1 cellular context compared by ENCODE assay signal in genomic region chr12:107760817-107761501, GRCh38.
TF ChIP-seq lines count a peak whose summit lies in the region.

PRDM4 (minus strand) TSS chr12:107761137; CDS start chr12:107760515, 622 bp downstream.

TF ChIP-seq in K562, 482 proteins besides CTCF, POLR2A, EP300 and RAD21 (continued from another document and continues in another):
- no peak for TF ChIP-seq E2F8 (IDR thresholded peaks at IDR 0.05; ENCODE audit: low read depth, partially characterized antibody)
- no peak for TF ChIP-seq TCF7 (IDR thresholded peaks at IDR 0.05; ENCODE audit: borderline replicate concordance)
- TF ChIP-seq ATF7 (IDR thresholded peaks at IDR 0.05): peak; percentile 60; the same call in 1 of the 2 replicates
- TF ChIP-seq SMARCA5 (IDR thresholded peaks at IDR 0.05): no peak
- peak; percentile 38 for TF ChIP-seq NEUROD1 (IDR thresholded peaks at IDR 0.05; ENCODE audit: borderline replicate concordance, low read depth, low read length, partially characterized antibody)
- TF ChIP-seq NR3C1 (CRISPR knock-in tag; IDR thresholded peaks at IDR 0.05): peak; percentile 65; the same call in 1 of the 2 replicates
- TF ChIP-seq BRCA1 (IDR thresholded peaks at IDR 0.05): no peak
- TF ChIP-seq BRCA1 (CRISPR knock-in tag; IDR thresholded peaks at IDR 0.05): no peak
- TF ChIP-seq BRF2 (IDR thresholded peaks at IDR 0.05; ENCODE audit: borderline replicate concordance, insufficient read depth, insufficient read length): no peak
- TF ChIP-seq NRF1 (conservative IDR thresholded peaks at IDR 0.05 in 1 of 2, IDR thresholded peaks at IDR 0.05 in 1 of 2): peak; percentile 96 to 97
- no peak for TF ChIP-seq ZNF79 (CRISPR knock-in tag; IDR thresholded peaks at IDR 0.05; ENCODE audit: low read depth)
- TF ChIP-seq CSDE1 (IDR thresholded peaks at IDR 0.05): peak in 1 of 2 experiments; percentile 86; a peak in 2 of 4 replicates
- TF ChIP-seq SAFB2 (IDR thresholded peaks at IDR 0.05; ENCODE audit: borderline replicate concordance, low read depth, low read length, severe bottlenecking): no peak
- TF ChIP-seq GTF3C2 (IDR thresholded peaks at IDR 0.05; ENCODE audit: borderline replicate concordance, extremely low read depth, insufficient read length): no peak
- no peak for TF ChIP-seq IRF2 (CRISPR knock-in tag; IDR thresholded peaks at IDR 0.05)
- TF ChIP-seq FOXA3 (CRISPR knock-in tag; conservative IDR thresholded peaks at IDR 0.05 in 1 of 2, IDR thresholded peaks at IDR 0.05 in 1 of 2): no peak
- no peak for TF ChIP-seq TRIM28 (IDR thresholded peaks at IDR 0.05)
- no peak for TF ChIP-seq TAF15 (IDR thresholded peaks at IDR 0.05; ENCODE audit: low read depth, low read length)
- no peak for TF ChIP-seq ZC3H4 (CRISPR knock-in tag; IDR thresholded peaks at IDR 0.05; ENCODE audit: borderline replicate concordance)
- no peak for TF ChIP-seq CGGBP1 (CRISPR knock-in tag; IDR thresholded peaks at IDR 0.05)
- no peak for TF ChIP-seq SAP30 (IDR thresholded peaks at IDR 0.05; ENCODE audit: borderline replicate concordance, insufficient read depth, low read depth, low read length, poor library complexity, severe bottlenecking)
- peak; percentile 77 for TF ChIP-seq HCFC1 (IDR thresholded peaks at IDR 0.05; ENCODE audit: low read depth, low read length)
- TF ChIP-seq SNIP1 (IDR thresholded peaks at IDR 0.05; ENCODE audit: low read depth): no peak
- TF ChIP-seq SRSF7 (optimal IDR thresholded peaks at IDR 0.05; ENCODE audit: low read depth, low read length): no peak
- TF ChIP-seq ZNF75A (CRISPR knock-in tag; IDR thresholded peaks at IDR 0.05): no peak
- no peak for TF ChIP-seq KLF6 (CRISPR knock-in tag; IDR thresholded peaks at IDR 0.05; ENCODE audit: borderline replicate concordance)
- TF ChIP-seq ZNF644 (tag; IDR thresholded peaks at IDR 0.05; ENCODE audit: low read depth): no peak
- TF ChIP-seq ARNT (IDR thresholded peaks at IDR 0.05): no peak
- TF ChIP-seq FOXO4 (CRISPR knock-in tag; IDR thresholded peaks at IDR 0.05): no peak
- peak; percentile 56 for TF ChIP-seq POLR2H (tag; IDR thresholded peaks at IDR 0.05; ENCODE audit: low read depth)
- no peak for TF ChIP-seq BRD4 (IDR thresholded peaks at IDR 0.05)
- peak in 1 of 2 experiments; percentile 74; a peak in 1 of 4 replicates for TF ChIP-seq ZNF639 (CRISPR knock-in tag; conservative IDR thresholded peaks at IDR 0.05 in 1 of 2, IDR thresholded peaks at IDR 0.05 in 1 of 2)
- peak; percentile 75 for TF ChIP-seq POLR2AphosphoS5 (IDR thresholded peaks at IDR 0.05; ENCODE audit: control insufficient read depth, insufficient read depth, low read depth, low read length)
- TF ChIP-seq ZNF277 (CRISPR knock-in tag; IDR thresholded peaks at IDR 0.05; ENCODE audit: borderline replicate concordance): no peak
- TF ChIP-seq ADNP (tag; IDR thresholded peaks at IDR 0.05): no peak
- TF ChIP-seq ZNF518B (CRISPR knock-in tag; IDR thresholded peaks at IDR 0.05): no peak
- 0 out of 2 replicates have a peak, but pooled peaks have one; percentile 27 for TF ChIP-seq TARDBP (IDR thresholded peaks at IDR 0.05)
- TF ChIP-seq CBX5 (IDR thresholded peaks at IDR 0.05; ENCODE audit: borderline replicate concordance, low read depth): no peak
- TF ChIP-seq CBFA2T3 (IDR thresholded peaks at IDR 0.05): no peak
- peak in 1 of 2 experiments; percentile 93; a peak in 3 of 4 replicates for TF ChIP-seq ZMIZ1 (IDR thresholded peaks at IDR 0.05; ENCODE audit: low read depth in 2 of 2, low read length in 2 of 2)
- peak; percentile 81 for TF ChIP-seq KDM5B (IDR thresholded peaks at IDR 0.05; ENCODE audit: insufficient replicate concordance, low read depth, low read length)
- TF ChIP-seq NCOA2 (IDR thresholded peaks at IDR 0.05; ENCODE audit: partially characterized antibody in 2 of 2): no peak
- peak; percentile 94 for TF ChIP-seq POLR2G (IDR thresholded peaks at IDR 0.05; ENCODE audit: low read depth, low read length)
- no peak for TF ChIP-seq ZNF217 (CRISPR knock-in tag; IDR thresholded peaks at IDR 0.05)
- TF ChIP-seq ZNF124 (CRISPR knock-in tag; IDR thresholded peaks at IDR 0.05): no peak
